In genomic region chr19:18021121-18021755, GRCh38 we compare ENCODE assay signal across 8 cellular contexts. TPM values are rescaled to one million over a fixed set of nuclear protein-coding genes. Genes with fewer than 3 reads are reported as not detected.
DNase-seq lines count a peak whose midpoint lies in the region; ATAC-seq and TF ChIP-seq lines count a peak whose summit lies in the region.

No MANE protein-coding gene starts in this region.

- no peak overlapping the region for H3K27ac ChIP-seq in SU-DHL-6 (ENCODE audit: low read depth, low read length)
- no peak overlapping the region for H3K27ac ChIP-seq in mesendoderm (ENCODE audit: low read depth, low read length)

- no peak overlapping the region for H4K8ac ChIP-seq in mesendoderm (ENCODE audit: low read depth, low read length)

- H3K79me2 ChIP-seq in SU-DHL-6 (ENCODE audit: insufficient read depth, low read length) (no peaks in the 10 kb centered on the region), mesendoderm (ENCODE audit: control insufficient read depth, insufficient read depth, low read length) (no peaks in the 10 kb centered on the region)

- H3K27ac Mint-ChIP-seq in immature natural killer cell: peak overlapping the region; percentile 39 to 93 (median 86)

- no peaks in the 10 kb centered on the region for H3K36me3 Mint-ChIP-seq in immature natural killer cell

- no peaks in the 10 kb centered on the region for H4K20me1 ChIP-seq in SU-DHL-6 (ENCODE audit: low read depth, low read length)

- H3K4me1 ChIP-seq in mesendoderm (ENCODE audit: control insufficient read depth, low read depth, low read length): no peaks in the 10 kb centered on the region

- ATAC-seq in GM21576 (IDR thresholded peaks at IDR 0.05; ENCODE audit: unreplicated experiment) (no peak), HG03108 (IDR thresholded peaks at IDR 0.05; ENCODE audit: unreplicated experiment) (no peak)

- no peaks in the 10 kb centered on the region for H3K9me3 Mint-ChIP-seq in immature natural killer cell

- H3K9ac ChIP-seq in SU-DHL-6 (ENCODE audit: low read length) (peak overlapping the region; percentile 33; the same call in 1 of the 2 replicates), mesendoderm (ENCODE audit: low read length) (no peak overlapping the region)

- DNase-seq in GM06990 (ENCODE audit: extremely low read depth, insufficient read length) (peak; percentile 52), amygdala (lab: John Stamatoyannopoulos, UW) (peak in 51 of 56 donors; percentile 14 to 85 (median 65)), immature natural killer cell (peak in 2 of 3 donors; percentile 42 to 58), mesendoderm (no peak)
- DNase-seq in stimulated activated CD4-positive, alpha-beta T cell treated with anti-CD3 and anti-CD28 coated beads, Interleukin-2, amount 100 ng/mL, for 24 hours: peak; percentile 64 to 68

- peaks cover 0 to 4% (median 4%) of the 10 kb centered on the region in 3 donors for H3K27me3 Mint-ChIP-seq in immature natural killer cell (ENCODE audit: low read depth in 3 of 3)

- H3K4me3 ChIP-seq in GM06990 (replicated peaks; ENCODE audit: low read depth, low read length) (peak overlapping the region; percentile 50; the same call in 1 of the 2 replicates), SU-DHL-6 (ENCODE audit: insufficient read depth, low read length, poor library complexity, severe bottlenecking) (no peak overlapping the region), mesendoderm (ENCODE audit: low read length) (no peak overlapping the region)

- no peak overlapping the region for H3K18ac ChIP-seq in mesendoderm (ENCODE audit: low read length)

- H3K36me3 ChIP-seq in GM06990 (ENCODE audit: control insufficient read depth, insufficient read depth, low read length) (no peaks in the 10 kb centered on the region), SU-DHL-6 (ENCODE audit: low read length) (no peaks in the 10 kb centered on the region), mesendoderm (ENCODE audit: control insufficient read depth, insufficient read depth, low read length) (no peaks in the 10 kb centered on the region)

- peaks cover 35 to 38% of the 10 kb centered on the region in 2 donors for H3K4me1 Mint-ChIP-seq in immature natural killer cell

- H4K5ac ChIP-seq in mesendoderm (ENCODE audit: low read length): no peak overlapping the region

- H2BK15ac ChIP-seq in mesendoderm (replicated peaks; ENCODE audit: low read depth): no peak overlapping the region

- no peaks in the 10 kb centered on the region for H3K27me3 ChIP-seq in GM06990 (replicated peaks; ENCODE audit: control insufficient read depth, insufficient read depth, low read length)
- no peaks in the 10 kb centered on the region for H3K27me3 ChIP-seq in SU-DHL-6 (ENCODE audit: low read length)
- H3K27me3 ChIP-seq in mesendoderm (ENCODE audit: insufficient read depth, low read length, poor library complexity): no peaks in the 10 kb centered on the region

- peak overlapping the region; percentile 65 to 79 (median 71) for H3K4me3 Mint-ChIP-seq in immature natural killer cell

- no peak overlapping the region for H3K4ac ChIP-seq in mesendoderm (ENCODE audit: low read depth, low read length)

- H3F3A ChIP-seq in SU-DHL-6 (ENCODE audit: insufficient read depth): 0 out of 2 replicates have a peak, but pooled peaks cover 5% of the 10 kb centered on the region

- no peak for TF ChIP-seq CTCF in GM06990 (IDR thresholded peaks at IDR 0.05; ENCODE audit: insufficient read depth, low read length, poor library complexity, severe bottlenecking)
- TF ChIP-seq CTCF in SU-DHL-6 (IDR thresholded peaks at IDR 0.05; ENCODE audit: insufficient read depth, low read length, poor library complexity, severe bottlenecking): no peak

- H3K9me3 ChIP-seq in SU-DHL-6 (ENCODE audit: insufficient read depth, low read length): no peaks in the 10 kb centered on the region

- WGBS in mesendoderm (ENCODE audit: extremely low coverage, insufficient coverage, low lambda C conversion rate): no CpG with 5 or more reads among the region's 21 CpGs

- H3K79me1 ChIP-seq in mesendoderm (ENCODE audit: low read length): no peaks in the 10 kb centered on the region

- no peak overlapping the region for H2AK5ac ChIP-seq in mesendoderm (ENCODE audit: low read length)

- H2AFZ ChIP-seq in SU-DHL-6 (ENCODE audit: low read depth, low read length, severe bottlenecking): no peak overlapping the region

- no peak overlapping the region for H2BK120ac ChIP-seq in mesendoderm (ENCODE audit: low read depth, low read length)

- H3K4me2 ChIP-seq in SU-DHL-6 (ENCODE audit: low read depth, low read length, poor library complexity, severe bottlenecking) (peak overlapping the region; percentile 51), mesendoderm (ENCODE audit: low read length) (no peak overlapping the region)

- H3K56ac ChIP-seq in mesendoderm (ENCODE audit: low read length): no peak overlapping the region

- no peak overlapping the region for H2BK5ac ChIP-seq in mesendoderm (ENCODE audit: low read length)

- H3K23ac ChIP-seq in mesendoderm (ENCODE audit: low read length): no peak overlapping the region

- no peaks in the 10 kb centered on the region for H3K9me2 ChIP-seq in SU-DHL-6 (replicated peaks; ENCODE audit: insufficient read depth, low read length)

RNA-seq across cellular contexts. Expression of gene ARRDC2, which starts 13.3 kb away (rescaled TPM):
- polyA plus RNA-seq in immature natural killer cell: 10 to 100 TPM; 31.4 to 39.2 (median 38.6) TPM
- polyA plus RNA-seq in mesendoderm (2013, experiment 1 of 2): 1.6 TPM
- 1.6 TPM for polyA plus RNA-seq in mesendoderm (2013, experiment 2 of 2)

RNA-seq across cellular contexts. Expression of gene KCNN1, which starts 54.3 kb away (rescaled TPM):
- not detected for polyA plus RNA-seq in immature natural killer cell
- 1.3 TPM for polyA plus RNA-seq in mesendoderm (2013, experiment 1 of 2)
- 1.1 TPM for polyA plus RNA-seq in mesendoderm (2013, experiment 2 of 2)
